In genomic region chr4:122921971-122922876, GRCh38 we compare ENCODE assay signal across 1 cellular context.
TF ChIP-seq lines count a peak whose summit lies in the region.

TSS of gene NUDT6 (minus strand) at chr4:122922597. CDS start at chr4:122922572, 25 bp downstream.

TF ChIP-seq in H1, 55 proteins besides CTCF, POLR2A, EP300 and RAD21 (continued from another document):
- no peak for TF ChIP-seq SAP30 (IDR thresholded peaks at IDR 0.05; ENCODE audit: insufficient read depth, insufficient replicate concordance, low read length)
- peak; percentile 67 for TF ChIP-seq MAX (IDR thresholded peaks at IDR 0.05)
- no peak for TF ChIP-seq NANOG (IDR thresholded peaks at IDR 0.05; ENCODE audit: insufficient read depth, low read depth, low read length, poor library complexity, severe bottlenecking)
- TF ChIP-seq SP4 (IDR thresholded peaks at IDR 0.05; ENCODE audit: low read length) = no peak; the same call in 1 of the 2 replicates
- TF ChIP-seq CBX8 (IDR thresholded peaks at IDR 0.05; ENCODE audit: borderline replicate concordance, low read depth, low read length) = no peak
- peak; percentile 65; the same call in 1 of the 2 replicates for TF ChIP-seq CREB1 (IDR thresholded peaks at IDR 0.05)
- TF ChIP-seq BRCA1 (IDR thresholded peaks at IDR 0.05; ENCODE audit: low read depth, low read length) = no peak
- TF ChIP-seq E2F6 (IDR thresholded peaks at IDR 0.05) = 0 out of 2 replicates have a peak, but pooled peaks have one; percentile 14
- TF ChIP-seq CBX5 (IDR thresholded peaks at IDR 0.05; ENCODE audit: low read depth, low read length) = no peak
- TF ChIP-seq HDAC6 (IDR thresholded peaks at IDR 0.05; ENCODE audit: low read depth, low read length) = no peak
- TF ChIP-seq GABPA (IDR thresholded peaks at IDR 0.05; ENCODE audit: borderline replicate concordance, insufficient read depth, low read length) = no peak
- no peak for TF ChIP-seq ATF3 (IDR thresholded peaks at IDR 0.05; ENCODE audit: insufficient read depth, low read depth, low read length)
- no peak for TF ChIP-seq SRF (IDR thresholded peaks at IDR 0.05; ENCODE audit: low read depth, low read length)
- TF ChIP-seq TAF1 (IDR thresholded peaks at IDR 0.05; ENCODE audit: low read depth, low read length) = peak; percentile 56
- no peak for TF ChIP-seq CEBPB (IDR thresholded peaks at IDR 0.05; ENCODE audit: low read depth, low read length)
- no peak for TF ChIP-seq CHD7 (IDR thresholded peaks at IDR 0.05; ENCODE audit: insufficient replicate concordance, low read length)
- TF ChIP-seq RBBP5 (IDR thresholded peaks at IDR 0.05; ENCODE audit: borderline replicate concordance, low read depth, low read length) = peak; percentile 94
- no peak for TF ChIP-seq ZNF274 (IDR thresholded peaks at IDR 0.05; ENCODE audit: borderline replicate concordance, extremely low read depth, low read length)
- peak; percentile 48 for TF ChIP-seq KDM4A (IDR thresholded peaks at IDR 0.05; ENCODE audit: low read depth, low read length, severe bottlenecking)
- no peak for TF ChIP-seq SIX5 (IDR thresholded peaks at IDR 0.05; ENCODE audit: low read depth, low read length)
- TF ChIP-seq TAF7 (optimal IDR thresholded peaks at IDR 0.05; ENCODE audit: borderline replicate concordance, low read depth, low read length) = peak; percentile 42
- no peak; the same call in 1 of the 2 replicates for TF ChIP-seq KDM5A (IDR thresholded peaks at IDR 0.05; ENCODE audit: low read length)
- TF ChIP-seq BACH1 (IDR thresholded peaks at IDR 0.05; ENCODE audit: low read length) = no peak
- TF ChIP-seq ASH2L (IDR thresholded peaks at IDR 0.05; ENCODE audit: low read length) = peak; percentile 89
